8 cellular contexts compared by ENCODE assay signal in the genomic region with DNA sequence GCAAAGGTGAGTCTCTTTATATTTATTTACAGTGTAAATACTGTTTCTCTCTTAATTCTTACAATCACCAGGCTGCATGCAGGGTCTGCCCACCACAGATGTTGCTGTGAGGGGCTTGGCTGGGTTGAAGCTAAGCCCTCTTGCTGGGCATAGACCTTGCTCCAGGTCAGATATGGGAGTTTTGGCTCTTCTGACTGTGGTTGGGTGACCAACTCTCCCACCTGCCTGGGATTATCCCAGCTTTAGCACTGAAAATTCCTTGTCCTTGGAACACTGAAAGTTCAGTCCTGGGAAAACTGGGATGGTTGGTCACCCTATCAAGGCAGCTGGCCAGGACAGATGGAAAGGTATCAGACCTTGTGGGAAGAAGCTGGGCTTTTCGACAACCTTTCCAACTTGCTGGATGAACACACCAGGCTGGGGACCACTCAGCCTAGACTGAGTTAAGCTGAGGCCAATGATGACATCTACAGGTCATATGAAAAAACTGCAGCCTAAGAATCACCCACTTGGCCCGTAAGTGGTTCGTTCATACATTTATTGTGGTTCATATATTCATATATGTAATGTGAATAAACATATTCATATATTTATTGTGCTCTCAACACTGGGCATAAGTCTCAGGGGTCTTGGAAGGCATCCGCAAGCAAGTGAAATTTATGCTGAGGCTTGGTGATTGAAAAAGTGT. TPM values are rescaled to one million over a fixed set of nuclear protein-coding genes. Genes with fewer than 3 reads are reported as not detected.
DNase-seq lines count a peak whose midpoint lies in the region; ATAC-seq lines count a peak whose summit lies in the region.

No MANE protein-coding gene starts in this region.

- no peak overlapping the region for H3K27ac ChIP-seq in iPS DF 6.9 (ENCODE audit: low read length)

- no peaks in the 10 kb centered on the region for H3K9me3 ChIP-seq in iPS DF 6.9 (ENCODE audit: control insufficient read depth, insufficient read depth, low read length)

- no peak overlapping the region for H3K4me3 ChIP-seq in iPS DF 6.9 (ENCODE audit: low read length)

- H3K36me3 ChIP-seq in iPS DF 6.9 (ENCODE audit: control insufficient read depth, insufficient read depth, low read length): no peaks in the 10 kb centered on the region

- H3K4me1 ChIP-seq in iPS DF 6.9 (ENCODE audit: control insufficient read depth, insufficient read depth, low read length): peaks cover 5% of the 10 kb centered on the region

- in situ Hi-C loops in SK-MEL-5 (cut with HindIII; ENCODE audit: low pct_unique_long_range_greater_than_20kb, low sequenced_read_pairs): no loop called here

- WGBS in iPS DF 6.9 (ENCODE audit: insufficient coverage, insufficient read length): no CpG with 5 or more reads among the region's 4 CpGs

- DNase-seq in NCI-H1417 (lab: John Stamatoyannopoulos, UW) (peak; percentile 53 to 85 (median 68)), NCI-H1417 treated with DMSO at 0.1 percent for 48 hours (lab: John Stamatoyannopoulos, UW) (no peak), NCI-H1105 (lab: John Stamatoyannopoulos, UW) (peak; percentile 74), SK-MEL-5 (ENCODE audit: low read depth, low spot score) (peak; percentile 75), astrocyte of the hippocampus (ENCODE audit: low read depth, low spot score) (peak; percentile 80), iPS DF 6.9 (ENCODE audit: low read depth, low spot score) (peak; percentile 47), smooth muscle cell of the brain vasculature (ENCODE audit: low read depth, low spot score) (peak; percentile 56)

- no peaks in the 10 kb centered on the region for H3K27me3 ChIP-seq in iPS DF 6.9 (ENCODE audit: control insufficient read depth, insufficient read depth, low read length)

- no peak for ATAC-seq in HG02571 (IDR thresholded peaks at IDR 0.05; ENCODE audit: unreplicated experiment)

RNA-seq across cellular contexts. Expression of a gene that starts 26.6 kb away (rescaled TPM):
- total RNA-seq in SK-MEL-5 (2014; rRNA removed; shearing (Covaris generic)): not detected in 2 replicates
- 0.13 TPM in 1 of 2 replicates, not detected in the other for polyA plus RNA-seq in SK-MEL-5 (2015; cell fraction: cytosol; rRNA removed)
- polyA plus RNA-seq in SK-MEL-5 (2015; cell fraction: nucleus; rRNA removed): not detected in 2 replicates

RNA-seq across cellular contexts. Expression of a gene that starts 39.8 kb away (rescaled TPM):
- 10.5 and 13.5 TPM in 2 replicates for total RNA-seq in SK-MEL-5 (2014; rRNA removed; shearing (Covaris generic))
- 15.1 and 15.8 TPM in 2 replicates for polyA plus RNA-seq in SK-MEL-5 (2015; cell fraction: cytosol; rRNA removed)
- 21.0 and 32.2 TPM in 2 replicates for polyA plus RNA-seq in SK-MEL-5 (2015; cell fraction: nucleus; rRNA removed)

RNA-seq across cellular contexts. Expression of a gene that starts 40.1 kb away (rescaled TPM):
- total RNA-seq in SK-MEL-5 (2014; rRNA removed; shearing (Covaris generic)): 12.4 and 13.0 TPM in 2 replicates
- 14.0 and 14.8 TPM in 2 replicates for polyA plus RNA-seq in SK-MEL-5 (2015; cell fraction: cytosol; rRNA removed)
- polyA plus RNA-seq in SK-MEL-5 (2015; cell fraction: nucleus; rRNA removed): 168 and 169 TPM in 2 replicates
